Comparison of ENCODE assay signal across 14 cellular contexts in genomic region chr2:200667397-200667796, GRCh38.
"Had no signal": no experiment of that assay in that cellular context is flagged by ENCODE, and none has a peak within 500 bp of the region (broad histone marks: within the 10 kb centered on the region; RNA-seq: fewer than 3 reads in every experiment).

No MANE protein-coding gene starts in this region.

- H3K9ac ChIP-seq: parathyroid adenoma had no signal

- H3K27me3 ChIP-seq: adrenal gland, gastroesophageal sphincter, sigmoid colon, spleen, thyroid gland had no signal

- H3K36me3 Mint-ChIP-seq: activated naive CD4-positive, alpha-beta T cell treated with anti-CD3 and anti-CD28 coated beads, Interleukin-2, amount 10 ng/mL, durations not matched to agents 7 days and 5 days; naive B cell had no signal

- H3K4me3 ChIP-seq: adrenal gland, gastroesophageal sphincter, lung, sigmoid colon, spleen, thyroid gland had no signal

- DNase-seq: activated CD4-positive, alpha-beta T cell treated with anti-CD3 and anti-CD28 coated beads, Interleukin-2, amount 50 U/mL, for 48 hours; activated CD4-positive, CD25-positive, alpha-beta regulatory T cell treated with anti-CD3 and anti-CD28 coated beads, Interleukin-2, amount 50 U/mL, for 72 hours; activated naive CD4-positive, alpha-beta T cell treated with anti-CD3 and anti-CD28 coated beads, Interleukin-2, amount 10 ng/mL, durations not matched to agents 7 days and 5 days; activated T-cell treated with anti-CD3 and anti-CD28 coated beads, Interleukin-2, amount 50 U/mL, for 24 hours; adrenal gland; dermis blood vessel endothelial cell; naive B cell; sigmoid colon; spleen; stimulated activated CD4-positive, alpha-beta T cell treated with anti-CD3 and anti-CD28 coated beads, Interleukin-1b, Interleukin-23, amount 100 ng/mL, for 48 hours; thyroid gland had no signal

- H3K9me3 Mint-ChIP-seq: activated naive CD4-positive, alpha-beta T cell treated with anti-CD3 and anti-CD28 coated beads, Interleukin-2, amount 10 ng/mL, durations not matched to agents 7 days and 5 days; activated T-cell treated with anti-CD3 and anti-CD28 coated beads, Interleukin-2, amount 50 U/mL, for 24 hours; naive B cell had no signal

- H3K36me3 ChIP-seq: sigmoid colon, spleen, thyroid gland had no signal

- ATAC-seq: gastroesophageal sphincter had no signal

- H3K4me1 Mint-ChIP-seq: naive B cell had no signal

- H3K4me3 Mint-ChIP-seq: activated naive CD4-positive, alpha-beta T cell treated with anti-CD3 and anti-CD28 coated beads, Interleukin-2, amount 10 ng/mL, durations not matched to agents 7 days and 5 days; activated T-cell treated with anti-CD3 and anti-CD28 coated beads, Interleukin-2, amount 50 U/mL, for 24 hours; naive B cell had no signal

- H3K9me3 ChIP-seq: gastroesophageal sphincter, sigmoid colon, spleen, thyroid gland had no signal

- H3K27ac ChIP-seq: gastroesophageal sphincter, parathyroid adenoma, sigmoid colon, spleen, thyroid gland had no signal

- H3K4me1 ChIP-seq: gastroesophageal sphincter, parathyroid adenoma, sigmoid colon, spleen, thyroid gland had no signal

- H3K27ac Mint-ChIP-seq: activated naive CD4-positive, alpha-beta T cell treated with anti-CD3 and anti-CD28 coated beads, Interleukin-2, amount 10 ng/mL, durations not matched to agents 7 days and 5 days; activated T-cell treated with anti-CD3 and anti-CD28 coated beads, Interleukin-2, amount 50 U/mL, for 24 hours; naive B cell had no signal
